18 cellular contexts compared by ENCODE assay signal in the genomic region with DNA sequence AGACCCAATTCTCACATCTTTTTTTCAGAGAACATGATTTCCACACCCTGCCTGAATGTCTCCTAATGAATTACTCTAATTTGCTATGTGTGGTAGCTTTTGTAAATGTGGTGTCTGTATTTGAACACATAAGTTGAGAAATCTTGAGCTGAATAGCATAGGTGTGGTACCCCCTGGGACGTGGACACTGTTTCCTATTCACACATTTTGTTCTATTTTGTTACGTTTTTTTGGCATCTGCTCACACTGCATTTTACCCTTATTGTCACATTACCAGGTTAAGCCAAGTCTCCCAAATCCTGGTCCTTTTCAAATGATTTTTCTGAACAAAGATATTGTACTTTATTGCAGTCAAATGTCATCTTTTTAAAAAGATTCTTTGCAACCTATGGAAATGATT. TPM values are rescaled to one million over a fixed set of nuclear protein-coding genes. Genes with fewer than 3 reads are reported as not detected.
DNase-seq lines count a peak whose midpoint lies in the region; ATAC-seq, FAIRE-seq and TF ChIP-seq lines count a peak whose summit lies in the region.
"Had no signal": no experiment of that assay in that cellular context is flagged by ENCODE, and none has a peak within 500 bp of the region (broad histone marks: within the 10 kb centered on the region; RNA-seq: fewer than 3 reads in every experiment).

No MANE protein-coding gene starts in this region.

- no peak for TF ChIP-seq RAD21 in HCT116 (IDR thresholded peaks at IDR 0.05; ENCODE audit: low read depth)

- no peak for FAIRE-seq in H54 (lab: Jason Lieb, UNC)
- FAIRE-seq: GM12891 had no signal

- no peaks in the 10 kb centered on the region for H4K20me1 ChIP-seq in HCT116 (ENCODE audit: insufficient read depth)

- no peak for DNase-seq in activated CD8-positive, alpha-beta memory T cell treated with anti-CD3 and anti-CD28 coated beads, Interleukin-2, amount 10 ng/mL, durations not matched to agents 7 days and 5 days
- no peak for DNase-seq in activated CD8-positive, alpha-beta memory T cell treated with anti-CD3 and anti-CD28 coated beads, Interleukin-2, amount 50 U/mL, for 48 hours
- DNase-seq in HCT116 (ENCODE audit: low read depth, low spot score) (no peak), gastrocnemius medialis (no peak), UCSD-AML1 (lab: John Stamatoyannopoulos, UW; ENCODE audit: unreplicated experiment) (no peak), H54 (ENCODE audit: insufficient read length, low spot score) (no peak), AG08396 (ENCODE audit: low spot score) (no peak)
- DNase-seq: effector CD8-positive, alpha-beta T cell; immature natural killer cell; MM.1S; NCI-H446; NK-92 treated with Interleukin-12 subunit alpha and Interleukin-12 subunit beta, amount 100 ng/mL, for 24 hours; ovary; stomach had no signal

- H3K4me2 ChIP-seq in HCT116 (ENCODE audit: low read length) = no peak overlapping the region

- no peaks in the 10 kb centered on the region for H3K9me2 ChIP-seq in HCT116 (ENCODE audit: insufficient read depth)

- in situ Hi-C loops in gastrocnemius medialis (cut with MboI; ENCODE audit: low sequenced_read_pairs in 4 of 4) = no loop called here

- H3K27ac Mint-ChIP-seq in activated CD8-positive, alpha-beta memory T cell treated with anti-CD3 and anti-CD28 coated beads, Interleukin-2, amount 10 ng/mL, durations not matched to agents 7 days and 5 days = peak overlapping the region; percentile 58
- H3K27ac Mint-ChIP-seq: CD4-positive, CD25-positive, alpha-beta regulatory T cell; immature natural killer cell had no signal

- H3K4me1 Mint-ChIP-seq in activated CD8-positive, alpha-beta memory T cell treated with anti-CD3 and anti-CD28 coated beads, Interleukin-2, amount 10 ng/mL, durations not matched to agents 7 days and 5 days = peaks cover 60% of the 10 kb centered on the region
- H3K4me1 Mint-ChIP-seq: immature natural killer cell had no signal

- no peak overlapping the region for H3K9ac ChIP-seq in HCT116 (ENCODE audit: low read length)

- POLR2A ChIA-PET in HCT116 (lab: Charles Lee) = no interaction called here

- TF ChIP-seq CTCF in HCT116 (IDR thresholded peaks at IDR 0.05 in 2 of 3, conservative IDR thresholded peaks at IDR 0.05 in 1 of 3; ENCODE audit: borderline replicate concordance in 1 of 3, insufficient read depth in 1 of 3, low read depth in 2 of 3, low read length in 2 of 3) = no peak
- TF ChIP-seq CTCF in gastrocnemius medialis (IDR thresholded peaks at IDR 0.05 in 4 of 5, conservative IDR thresholded peaks at IDR 0.05 in 1 of 5) = no peak

- no peak for TF ChIP-seq POLR2A in HCT116 (IDR thresholded peaks at IDR 0.05; ENCODE audit: borderline replicate concordance, extremely low read depth, insufficient read depth, insufficient read length)
- TF ChIP-seq POLR2A in gastrocnemius medialis (IDR thresholded peaks at IDR 0.05) = no peak
- TF ChIP-seq POLR2A in H54 (IDR thresholded peaks at IDR 0.05; ENCODE audit: low read depth, low read length) = no peak

- no peaks in the 10 kb centered on the region for H3K9me3 ChIP-seq in HCT116 (ENCODE audit: control insufficient read depth in 1 of 2, insufficient read depth in 1 of 2, low read depth in 1 of 2, low read length in 2 of 2)
- H3K9me3 ChIP-seq in gastrocnemius medialis = no peaks in the 10 kb centered on the region
- H3K9me3 ChIP-seq: ovary, stomach had no signal

- H3K27ac ChIP-seq in HCT116 (ENCODE audit: low read depth, low read length) (no peak overlapping the region), cingulate gyrus (ENCODE audit: low read depth, low read length) (peak overlapping the region; percentile 67), gastrocnemius medialis (peak overlapping the region; percentile 26 to 83 (median 50))
- H3K27ac ChIP-seq: ovary had no signal

- no peak overlapping the region for H3K4me3 ChIP-seq in HCT116 (replicated peaks in 1 of 2; ENCODE audit: low read depth in 1 of 2, low read length in 2 of 2)
- no peak overlapping the region for H3K4me3 ChIP-seq in gastrocnemius medialis
- H3K4me3 ChIP-seq: lung, ovary, stomach had no signal

- H2AFZ ChIP-seq in HCT116 (ENCODE audit: low read depth, low read length, poor library complexity, severe bottlenecking) = peak overlapping the region; percentile 90

- H3K27me3 Mint-ChIP-seq in activated CD8-positive, alpha-beta memory T cell treated with anti-CD3 and anti-CD28 coated beads, Interleukin-2, amount 10 ng/mL, durations not matched to agents 7 days and 5 days = no peaks in the 10 kb centered on the region
- H3K27me3 Mint-ChIP-seq: CD4-positive, CD25-positive, alpha-beta regulatory T cell had no signal

- intact Hi-C loops in HCT116 (cut with micrococcal nuclease) (no loop called here), gastrocnemius medialis (cut with DNase I; ENCODE audit: low total_unique reads) (no loop called here)

- CTCF ChIA-PET in activated CD8-positive, alpha-beta memory T cell treated with anti-CD3 and anti-CD28 coated beads, Interleukin-2, amount 10 ng/mL, durations not matched to agents 7 days and 5 days (lab: Charles Lee) = interaction anchor here (0.9 to 1.2 kb wide), 3 partner anchors 8 to 66 kb away, joined by 3 to 5 read pairs (median 4); no protein-coding TSS in a partner anchor
- CTCF ChIA-PET in HCT116 (lab: Charles Lee) = no interaction called here

- ATAC-seq in activated CD8-positive, alpha-beta memory T cell treated with anti-CD3 and anti-CD28 coated beads, Interleukin-2, amount 10 ng/mL, durations not matched to agents 7 days and 5 days = no peak
- ATAC-seq in HCT116 (no peak), gastrocnemius medialis (no peak)

- H3K4me1 ChIP-seq in HCT116 (ENCODE audit: control insufficient read depth in 1 of 2, insufficient read depth in 2 of 2, low read length in 2 of 2) = peaks cover 13 to 24% of the 10 kb centered on the region in 2 experiments; a peak in 3 of 4 replicates
- H3K4me1 ChIP-seq in gastrocnemius medialis = peaks cover 0 to 22% of the 10 kb centered on the region in 2 donors

- H3K9me3 Mint-ChIP-seq in activated CD8-positive, alpha-beta memory T cell treated with anti-CD3 and anti-CD28 coated beads, Interleukin-2, amount 10 ng/mL, durations not matched to agents 7 days and 5 days (ENCODE audit: low read depth) = no peaks in the 10 kb centered on the region
- H3K9me3 Mint-ChIP-seq: CD4-positive, CD25-positive, alpha-beta regulatory T cell; immature natural killer cell had no signal

- no peak overlapping the region for H3K4me3 Mint-ChIP-seq in activated CD8-positive, alpha-beta memory T cell treated with anti-CD3 and anti-CD28 coated beads, Interleukin-2, amount 10 ng/mL, durations not matched to agents 7 days and 5 days
- H3K4me3 Mint-ChIP-seq: CD4-positive, CD25-positive, alpha-beta regulatory T cell; immature natural killer cell had no signal

- H3K27me3 ChIP-seq in HCT116 (ENCODE audit: insufficient read depth, low read length) (no peaks in the 10 kb centered on the region), gastrocnemius medialis (no peaks in the 10 kb centered on the region)
- H3K27me3 ChIP-seq: ovary, stomach had no signal

- no peaks in the 10 kb centered on the region for H3K36me3 ChIP-seq in HCT116 (ENCODE audit: control insufficient read depth in 1 of 2, insufficient read depth in 2 of 2, low read length in 2 of 2)
- no peaks in the 10 kb centered on the region for H3K36me3 ChIP-seq in gastrocnemius medialis
- H3K36me3 ChIP-seq: ovary, stomach had no signal

- H3K36me3 Mint-ChIP-seq in activated CD8-positive, alpha-beta memory T cell treated with anti-CD3 and anti-CD28 coated beads, Interleukin-2, amount 10 ng/mL, durations not matched to agents 7 days and 5 days = peaks cover 2% of the 10 kb centered on the region
- H3K36me3 Mint-ChIP-seq: CD4-positive, CD25-positive, alpha-beta regulatory T cell; immature natural killer cell had no signal

- RAD21 ChIA-PET in HCT116 (lab: Charles Lee; ENCODE audit: low non-redundant PET in 1 of 2, low total read pairs in 2 of 2, uncharacterized antibody in 2 of 2, unreplicated experiment in 2 of 2) = no interaction called here

- no peaks in the 10 kb centered on the region for H3K79me2 ChIP-seq in HCT116 (ENCODE audit: insufficient read depth, low read length)

- BruUV-seq in HCT116 (replicated peaks; lab: Mats Ljungman, UMichigan) = no TSS peak

TF ChIP-seq in HCT116, 20 proteins besides CTCF, POLR2A, EP300 and RAD21:
- TF ChIP-seq CBX3 (IDR thresholded peaks at IDR 0.05; ENCODE audit: low read depth) (no peak), SP1 (IDR thresholded peaks at IDR 0.05; ENCODE audit: low read depth) (no peak)
TF ChIP-seq in HCT116: peak in this region for 0.

RNA-seq across cellular contexts. Expression of a gene that starts 6.8 kb away (rescaled TPM):
- 10 to 100 TPM; 44.7 to 53.0 TPM for total RNA-seq in activated CD8-positive, alpha-beta memory T cell treated with anti-CD3 and anti-CD28 coated beads, Interleukin-2, amount 10 ng/mL, durations not matched to agents 7 days and 5 days
- total RNA-seq in HCT116 (2021; ENCODE audit: unreplicated experiment) (57.4 TPM), gastrocnemius medialis (10 to 100 TPM; 47.6 to 84.4 (median 56.4) TPM)
- 17.6 and 19.9 TPM in 2 replicates for polyA plus RNA-seq in HCT116 (2012)

RNA-seq across cellular contexts. Expression of a gene that starts 40.6 kb away (rescaled TPM):
- 10 to 100 TPM; 33.4 to 34.9 TPM for total RNA-seq in activated CD8-positive, alpha-beta memory T cell treated with anti-CD3 and anti-CD28 coated beads, Interleukin-2, amount 10 ng/mL, durations not matched to agents 7 days and 5 days
- 27.8 TPM for total RNA-seq in HCT116 (2021; ENCODE audit: unreplicated experiment)
- polyA plus RNA-seq in HCT116 (2012) = 16.8 and 22.2 TPM in 2 replicates
- total RNA-seq in gastrocnemius medialis = 10 to 100 TPM in 3 of 4 donors, 1 to 10 TPM in 1; 6.7 to 14.8 (median 11.7) TPM
